1 cellular context compared by ENCODE assay signal in genomic region chr10:78524941-78525340, GRCh38.
TF ChIP-seq lines count a peak whose summit lies in the region.

No MANE protein-coding gene starts in this region.

TF ChIP-seq in K562, 482 proteins besides CTCF, POLR2A, EP300 and RAD21 (continued from another document):
- TF ChIP-seq SP1 (CRISPR knock-in tag; IDR thresholded peaks at IDR 0.05) = no peak
- no peak for TF ChIP-seq NFYB (IDR thresholded peaks at IDR 0.05; ENCODE audit: extremely low read depth, insufficient read length)
- TF ChIP-seq DMBX1 (CRISPR knock-in tag; IDR thresholded peaks at IDR 0.05; ENCODE audit: borderline replicate concordance) = no peak
TF ChIP-seq in K562: peak in this region for 1.
